Comparison of ENCODE assay signal across 24 cellular contexts in genomic region chr6:75446278-75446880, GRCh38. TPM values are rescaled to one million over a fixed set of nuclear protein-coding genes. Genes with fewer than 3 reads are reported as not detected.
DNase-seq lines count a peak whose midpoint lies in the region; ATAC-seq and TF ChIP-seq lines count a peak whose summit lies in the region.
"Had no signal": no experiment of that assay in that cellular context is flagged by ENCODE, and none has a peak within 500 bp of the region (broad histone marks: within the 10 kb centered on the region; RNA-seq: fewer than 3 reads in every experiment).

No MANE protein-coding gene starts in this region.

- H3K27me3 ChIP-seq in cardiac muscle cell = no peaks in the 10 kb centered on the region
- no peaks in the 10 kb centered on the region for H3K27me3 ChIP-seq in left ventricle myocardium inferior (ENCODE audit: low read depth)
- H3K27me3 ChIP-seq: heart right ventricle, right atrium auricular region, tibial artery had no signal

- DNase-seq in cardiac muscle cell (ENCODE audit: low read depth in 1 of 2, low spot score in 1 of 2) = no peak
- no peak for DNase-seq in left ventricle myocardium inferior
- DNase-seq in dedifferentiated amniotic fluid mesenchymal stem cell (ENCODE audit: extremely low spot score) = no peak
- no peak for DNase-seq in NCI-H1436 (lab: John Stamatoyannopoulos, UW)
- DNase-seq in pons (ENCODE audit: low spot score) = no peak
- DNase-seq: 8988T; activated naive CD4-positive, alpha-beta T cell treated with anti-CD3 and anti-CD28 coated beads for 36 hours; activated T-cell treated with anti-CD3 and anti-CD28 coated beads for 4 hours; anterior cingulate cortex; BE2C; effector memory CD4-positive, alpha-beta T cell; EL; heart right ventricle; IMR-90; NCI-H2081; NCI-H510A; nucleus accumbens; stimulated activated CD4-positive, alpha-beta T cell treated with anti-CD3 and anti-CD28 coated beads, Interleukin-15, amount 100 ng/mL, for 24 hours; tibial artery had no signal

- H3K36me3 ChIP-seq in cardiac muscle cell (peaks cover 8% of the 10 kb centered on the region), left ventricle myocardium inferior (peaks cover 4% of the 10 kb centered on the region)
- H3K36me3 ChIP-seq: BE2C, right atrium auricular region, tibial artery had no signal

- H3K9me3 ChIP-seq in cardiac muscle cell (ENCODE audit: low read depth) (no peaks in the 10 kb centered on the region), left ventricle myocardium inferior (replicated peaks) (no peaks in the 10 kb centered on the region)
- H3K9me3 ChIP-seq: BE2C, heart right ventricle, right atrium auricular region, tibial artery had no signal

- H3K4me1 ChIP-seq in cardiac muscle cell (ENCODE audit: low read depth) (peaks cover 8% of the 10 kb centered on the region), left ventricle myocardium inferior (peaks cover 45% of the 10 kb centered on the region)
- H3K4me1 ChIP-seq: BE2C had no signal

- H3K27ac ChIP-seq in cardiac muscle cell (peak overlapping the region; percentile 21), left ventricle myocardium inferior (replicated peaks) (no peak overlapping the region)
- H3K27ac ChIP-seq: heart right ventricle, right atrium auricular region, tibial artery had no signal

- intact Hi-C loops in left ventricle myocardium inferior (cut with micrococcal nuclease) = no loop called here

- TF ChIP-seq CTCF in cardiac muscle cell (IDR thresholded peaks at IDR 0.05; ENCODE audit: low read depth, low read length) (no peak), left ventricle myocardium inferior (IDR thresholded peaks at IDR 0.05; ENCODE audit: borderline replicate concordance) (no peak)

- ATAC-seq in HG02870 (IDR thresholded peaks at IDR 0.05; ENCODE audit: unreplicated experiment) (peak; percentile 95), HG03571 (IDR thresholded peaks at IDR 0.05; ENCODE audit: unreplicated experiment) (peak; percentile 72), GM21447 (IDR thresholded peaks at IDR 0.05; ENCODE audit: unreplicated experiment) (no peak)
- ATAC-seq: heart right ventricle; stimulated activated memory B cell treated with anti-CD40 and anti-IgM and Interleukin-4, amounts not matched to agents 10 μg/mL and 1 μg/mL and 100 μg/mL, for 72 hours had no signal

- H3K4me3 ChIP-seq in cardiac muscle cell (no peak overlapping the region), left ventricle myocardium inferior (no peak overlapping the region)
- H3K4me3 ChIP-seq: heart right ventricle, right atrium auricular region, tibial artery had no signal

RNA-seq across cellular contexts. Expression of gene FILIP1, which starts 47.2 kb away (rescaled TPM):
- total RNA-seq in cardiac muscle cell (56.8 and 107 TPM in 2 replicates), left ventricle myocardium inferior (173 TPM)
- polyA plus RNA-seq in cardiac muscle cell = 64.8 and 84.7 TPM in 2 replicates
- total RNA-seq: activated naive CD4-positive, alpha-beta T cell treated with anti-CD3 and anti-CD28 coated beads for 36 hours had no signal
